Comparison of ENCODE assay signal across 8 cellular contexts in the genomic region with DNA sequence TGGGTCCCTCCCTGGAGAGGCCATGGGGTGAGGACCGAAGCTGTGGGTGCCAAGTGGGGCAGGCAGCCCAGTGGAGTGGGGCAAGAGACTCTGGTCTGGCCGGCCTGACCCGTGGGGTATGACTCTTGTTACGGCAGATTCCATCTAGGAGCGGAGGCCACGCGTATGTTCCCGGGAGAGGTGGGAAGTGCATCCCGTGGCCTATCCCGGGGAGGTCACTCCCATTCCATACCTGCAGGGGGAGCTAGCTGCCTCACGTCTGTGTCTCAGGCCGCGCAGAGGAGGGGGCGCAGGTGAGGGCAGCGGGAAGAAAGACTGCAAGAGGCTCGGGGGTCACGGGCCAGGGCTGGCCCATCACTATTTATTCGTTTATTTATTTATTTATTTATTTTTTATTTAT. TPM values are rescaled to one million over a fixed set of nuclear protein-coding genes. Genes with fewer than 3 reads are reported as not detected.
A peak's percentile ranks its signal among the peaks of the same experiment; 100 is the strongest.
DNase-seq lines count a peak whose midpoint lies in the region; ATAC-seq and TF ChIP-seq lines count a peak whose summit lies in the region.

No MANE protein-coding gene starts in this region.

- no peaks in the 10 kb centered on the region for H3K27me3 ChIP-seq in right lobe of liver
- H3K27me3 ChIP-seq in vagina: no peaks in the 10 kb centered on the region

- intact Hi-C loops in MCF 10A (cut with micrococcal nuclease) (no loop called here), right lobe of liver (cut with DNase I) (loop anchor here in 1 of 2 donors (5.0 kb wide), 1 partner anchor 66 kb away; no protein-coding TSS in a partner anchor), vagina (cut with DNase I) (no loop called here)

- peaks cover 6% of the 10 kb centered on the region for H3K36me3 Mint-ChIP-seq in MCF 10A (ENCODE audit: insufficient read depth, unreplicated experiment)

- H3K9me3 ChIP-seq in right lobe of liver: no peaks in the 10 kb centered on the region
- H3K9me3 ChIP-seq in vagina: no peaks in the 10 kb centered on the region

- H3K4me3 Mint-ChIP-seq in MCF 10A (ENCODE audit: unreplicated experiment): no peak overlapping the region

- H3K27ac ChIP-seq in right lobe of liver (no peak overlapping the region), vagina (no peak overlapping the region)

- DNase-seq in NCI-H2227 (lab: John Stamatoyannopoulos, UW; ENCODE audit: unreplicated experiment): peak; percentile 4
- no peak for DNase-seq in NCI-H2227 treated with DMSO at 0.1 percent for 48 hours (lab: John Stamatoyannopoulos, UW)
- DNase-seq in NCI-H2196 (lab: John Stamatoyannopoulos, UW; ENCODE audit: unreplicated experiment): peak; percentile 35
- DNase-seq in MCF 10A (ENCODE audit: unreplicated experiment): peak; percentile 41
- peak in 1 of 3 donors; percentile 58 for DNase-seq in right lobe of liver
- DNase-seq in NCI-H2171 treated with DMSO at 0.1 percent for 48 hours (lab: John Stamatoyannopoulos, UW): no peak
- no peak for DNase-seq in vagina (ENCODE audit: extremely low spot score in 2 of 2)

- BruUV-seq in MCF 10A (replicated peaks; lab: Mats Ljungman, UMichigan): no TSS peak

- H3K36me3 ChIP-seq in right lobe of liver (no peaks in the 10 kb centered on the region), vagina (no peaks in the 10 kb centered on the region)

- H3K27me3 Mint-ChIP-seq in MCF 10A (ENCODE audit: insufficient read depth, unreplicated experiment): no peaks in the 10 kb centered on the region

- ATAC-seq in right lobe of liver (peak in 2 of 4 donors; percentile 4 to 43), HG03135 (IDR thresholded peaks at IDR 0.05; ENCODE audit: unreplicated experiment) (no peak)

- CTCF ChIA-PET in MCF 10A (lab: Yijun Ruan, JAX): interaction anchor here (0.7 to 0.9 kb wide), 4 partner anchors 16 to 802 kb away, joined by 3 to 5 read pairs (median 4); no protein-coding TSS in a partner anchor

- H3K4me3 ChIP-seq in right lobe of liver (no peak overlapping the region), vagina (no peak overlapping the region)

- peaks cover 12% of the 10 kb centered on the region for H3K4me1 Mint-ChIP-seq in MCF 10A (ENCODE audit: insufficient read depth, unreplicated experiment)

- peak; percentile 60 for TF ChIP-seq CTCF in MCF 10A (IDR thresholded peaks at IDR 0.05; ENCODE audit: unreplicated experiment)
- TF ChIP-seq CTCF in right lobe of liver (IDR thresholded peaks at IDR 0.05): peak; percentile 32 to 51 (median 42)
- peak in 1 of 3 experiments; percentile 26 for TF ChIP-seq CTCF in vagina (IDR thresholded peaks at IDR 0.05)

- WGBS in right lobe of liver (ENCODE audit: insufficient coverage, low coverage, low lambda C conversion rate, missing lambda C conversion rate): 44% methylated on average over 9 of the region's 18 CpGs

- no peak overlapping the region for H3K27ac Mint-ChIP-seq in MCF 10A (ENCODE audit: low read depth, unreplicated experiment)

- TF ChIP-seq POLR2A in right lobe of liver (IDR thresholded peaks at IDR 0.05): no peak
- TF ChIP-seq POLR2A in vagina (IDR thresholded peaks at IDR 0.05): no peak

- POLR2A ChIA-PET in MCF 10A (lab: Yijun Ruan, JAX): interaction anchor here (0.7 kb wide), 1 partner anchor 70 kb away, joined by 3 read pairs; no protein-coding TSS in a partner anchor

- H3K4me1 ChIP-seq in right lobe of liver (no peaks in the 10 kb centered on the region), vagina (peaks cover 48% of the 10 kb centered on the region)

- no peaks in the 10 kb centered on the region for H3K9me3 Mint-ChIP-seq in MCF 10A (ENCODE audit: unreplicated experiment)

RNA-seq across cellular contexts. Expression of a gene that starts 4.9 kb away (rescaled TPM):
- total RNA-seq in MCF 10A (2022) (48.5 and 54.4 TPM in 2 replicates), right lobe of liver (10 to 100 TPM; 14.4 to 35.2 (median 22.6) TPM), vagina (77.6 TPM)

RNA-seq across cellular contexts. Expression of a gene that starts 40.7 kb away (rescaled TPM):
- 6.8 and 6.9 TPM in 2 replicates for total RNA-seq in MCF 10A (2022)
- 1 to 10 TPM; 1.8 to 5.3 (median 2.7) TPM for total RNA-seq in right lobe of liver
- total RNA-seq in vagina: 5.2 TPM

RNA-seq across cellular contexts. Expression of a gene that starts 40.7 kb away (rescaled TPM):
- total RNA-seq in MCF 10A (2022) (48.7 and 67.2 TPM in 2 replicates), right lobe of liver (10 to 100 TPM; 22.1 to 60.6 (median 24.4) TPM), vagina (51.3 TPM)

Comparison
In these comparisons a context has a peak if more than half of its experiments do, and no peak if none do; other contexts are left out.
1. DNase-seq: peak in NCI-H2227 (single experiment), NCI-H2196 (single experiment) and MCF 10A (single experiment); none in NCI-H2227 treated with DMSO at 0.1 percent for 48 hours (single experiment), NCI-H2171 treated with DMSO at 0.1 percent for 48 hours (single experiment) and vagina (0 of 2).